Comparison of ENCODE assay signal across 27 cellular contexts in genomic region chr6:123875784-123876183, GRCh38.
"Had no signal": no experiment of that assay in that cellular context is flagged by ENCODE, and none has a peak within 500 bp of the region (broad histone marks: within the 10 kb centered on the region; RNA-seq: fewer than 3 reads in every experiment).

No MANE protein-coding gene starts in this region.

- H3K27me3 Mint-ChIP-seq: dendritic cell treated with granulocyte-macrophage colony-stimulating factor and Interleukin-4, amounts not matched to agents 40 ng/mL and 50 ng/mL, for 4 days; naive thymus-derived CD4-positive, alpha-beta T cell had no signal

- H3K4me1 ChIP-seq: esophagus muscularis mucosa, foreskin keratinocyte, gastroesophageal sphincter, heart right ventricle, left lung, psoas muscle, sigmoid colon, stomach, thyroid gland, vagina had no signal

- H3K27ac Mint-ChIP-seq: dendritic cell treated with granulocyte-macrophage colony-stimulating factor and Interleukin-4, amounts not matched to agents 40 ng/mL and 50 ng/mL, for 4 days; naive thymus-derived CD4-positive, alpha-beta T cell; nephron progenitor cell; stimulated activated effector memory CD8-positive, alpha-beta T cell treated with anti-CD3 and anti-CD28 coated beads, Interleukin-12 subunit alpha, Interleukin-12 subunit beta, amount 100 ng/mL, for 72 hours had no signal

- H3K27me3 ChIP-seq: esophagus muscularis mucosa, foreskin keratinocyte, gastroesophageal sphincter, heart right ventricle, left lung, sigmoid colon, stomach, thyroid gland, vagina had no signal

- H3K4me1 Mint-ChIP-seq: naive thymus-derived CD4-positive, alpha-beta T cell; nephron progenitor cell; stimulated activated effector memory CD8-positive, alpha-beta T cell treated with anti-CD3 and anti-CD28 coated beads, Interleukin-12 subunit alpha, Interleukin-12 subunit beta, amount 100 ng/mL, for 72 hours had no signal

- H3K9me3 ChIP-seq: gastroesophageal sphincter, left lung, psoas muscle, sigmoid colon, stomach, thyroid gland, vagina had no signal

- H3K4me3 ChIP-seq: esophagus muscularis mucosa, gastroesophageal sphincter, heart right ventricle, left lung, psoas muscle, sigmoid colon, stomach, thyroid gland, vagina had no signal

- ATAC-seq: foreskin keratinocyte; gastroesophageal sphincter; heart right ventricle; left cardiac atrium; left lung; naive thymus-derived CD4-positive, alpha-beta T cell; psoas muscle; right cardiac atrium; stimulated activated effector memory CD8-positive, alpha-beta T cell treated with anti-CD3 and anti-CD28 coated beads, Interleukin-12 subunit alpha, Interleukin-12 subunit beta, amount 100 ng/mL, for 72 hours had no signal

- H3K27ac ChIP-seq: esophagus muscularis mucosa, foreskin keratinocyte, gastroesophageal sphincter, heart right ventricle, left lung, psoas muscle, sigmoid colon, stomach, thyroid gland, vagina had no signal

- H3K36me3 Mint-ChIP-seq: naive thymus-derived CD4-positive, alpha-beta T cell; stimulated activated effector memory CD8-positive, alpha-beta T cell treated with anti-CD3 and anti-CD28 coated beads, Interleukin-12 subunit alpha, Interleukin-12 subunit beta, amount 100 ng/mL, for 72 hours had no signal

- H3K4me3 Mint-ChIP-seq: dendritic cell treated with granulocyte-macrophage colony-stimulating factor and Interleukin-4, amounts not matched to agents 40 ng/mL and 50 ng/mL, for 4 days; naive thymus-derived CD4-positive, alpha-beta T cell; nephron progenitor cell; stimulated activated effector memory CD8-positive, alpha-beta T cell treated with anti-CD3 and anti-CD28 coated beads, Interleukin-12 subunit alpha, Interleukin-12 subunit beta, amount 100 ng/mL, for 72 hours had no signal

- H3K9me3 Mint-ChIP-seq: dendritic cell treated with granulocyte-macrophage colony-stimulating factor and Interleukin-4, amounts not matched to agents 40 ng/mL and 50 ng/mL, for 4 days; nephron progenitor cell had no signal

- DNase-seq: effector memory CD4-positive, alpha-beta T cell; foreskin keratinocyte; heart right ventricle; hippocampal formation; left cardiac atrium; left lung; mesenchymal stem cell; midbrain; naive thymus-derived CD4-positive, alpha-beta T cell; nephron progenitor cell; nucleus accumbens; psoas muscle; right cardiac atrium; sigmoid colon; stimulated activated CD4-positive, alpha-beta T cell treated with anti-CD3 and anti-CD28 coated beads, Interleukin-2, amount 100 ng/mL, for 24 hours; stimulated activated CD4-positive, alpha-beta T cell treated with anti-CD3 and anti-CD28 coated beads, Interleukin-4, amount 100 ng/mL, for 24 hours; stimulated activated naive CD4-positive, alpha-beta T cell treated with Interleukin-2 at 50 U/mL for 16 hours; stomach; thyroid gland; trophoblast cell had no signal

- FAIRE-seq: endothelial cell of umbilical vein, islet of Langerhans had no signal

- H3K36me3 ChIP-seq: esophagus muscularis mucosa, gastroesophageal sphincter, heart right ventricle, left lung, sigmoid colon, stomach, thyroid gland, vagina had no signal
